In genomic region chr6:41774841-41775240, GRCh38 we compare ENCODE assay signal across 20 cellular contexts. TPM values are rescaled to one million over a fixed set of nuclear protein-coding genes. Genes with fewer than 3 reads are reported as not detected.
"Had no signal": no experiment of that assay in that cellular context is flagged by ENCODE, and none has a peak within 500 bp of the region (broad histone marks: within the 10 kb centered on the region; RNA-seq: fewer than 3 reads in every experiment).

No MANE protein-coding gene starts in this region.

- H3K27ac Mint-ChIP-seq: endodermal cell; naive thymus-derived CD4-positive, alpha-beta T cell had no signal

- H3K9me3 Mint-ChIP-seq: endodermal cell had no signal

- ATAC-seq: heart left ventricle; naive thymus-derived CD4-positive, alpha-beta T cell; right cardiac atrium had no signal

- H3K27me3 Mint-ChIP-seq: naive thymus-derived CD4-positive, alpha-beta T cell had no signal

- H3K9me3 ChIP-seq: colonic mucosa, heart left ventricle, ovary, tibial artery, upper lobe of left lung, uterus had no signal

- H3K27ac ChIP-seq: colonic mucosa, heart left ventricle, ovary, tibial artery, upper lobe of left lung, uterus had no signal

- DNase-seq: colonic mucosa; effector CD4-positive, alpha-beta T cell; endodermal cell; heart left ventricle; hippocampal formation; mammary epithelial cell; naive thymus-derived CD4-positive, alpha-beta T cell; ovary; right cardiac atrium; small intestine; stimulated activated CD4-positive, alpha-beta T cell treated with anti-CD3 and anti-CD28 coated beads, Interleukin-2, amount 100 ng/mL, for 48 hours; stimulated activated naive CD4-positive, alpha-beta T cell treated with Interleukin-2 at 50 U/mL for 16 hours; tibial artery; upper lobe of left lung; uterus had no signal

- H3K4me3 ChIP-seq: colonic mucosa, heart left ventricle, ovary, tibial artery, upper lobe of left lung, uterus had no signal

- H3K36me3 ChIP-seq: colonic mucosa, ovary, uterus had no signal

- H3K27me3 ChIP-seq: colonic mucosa, heart left ventricle, ovary, tibial artery, upper lobe of left lung, uterus had no signal

- H3K4me3 Mint-ChIP-seq: endodermal cell; naive thymus-derived CD4-positive, alpha-beta T cell had no signal

RNA-seq across cellular contexts. Expression of gene PRICKLE4, which starts 5.7 kb away (rescaled TPM):
- total RNA-seq: kidney epithelial cell had no signal

RNA-seq across cellular contexts. Expression of gene PGC, which starts 27.6 kb away (rescaled TPM):
- total RNA-seq: dermis microvascular lymphatic vessel endothelial cell; endodermal cell; glomerular endothelial cell; heart left ventricle; kidney epithelial cell; mammary epithelial cell; mesenteric fat pad; naive thymus-derived CD4-positive, alpha-beta T cell; posterior vena cava had no signal
